Comparison of ENCODE assay signal across 1 cellular context in genomic region chr4:139849219-139849618, GRCh38.
TF ChIP-seq lines count a peak whose summit lies in the region.

No MANE protein-coding gene starts in this region.

TF ChIP-seq in HepG2, 621 proteins besides CTCF, POLR2A, EP300 and RAD21 (continued from another document):
- no peak for TF ChIP-seq TSC22D2 (CRISPR knock-in tag; IDR thresholded peaks at IDR 0.05; ENCODE audit: borderline replicate concordance)
- TF ChIP-seq FOXA1 (IDR thresholded peaks at IDR 0.05) = no peak
- TF ChIP-seq FOXA1 (CRISPR knock-in tag; IDR thresholded peaks at IDR 0.05) = peak; percentile 16; the same call in 1 of the 2 replicates
- no peak for TF ChIP-seq ZNF790 (CRISPR knock-in tag; IDR thresholded peaks at IDR 0.05; ENCODE audit: borderline replicate concordance)
- TF ChIP-seq TARDBP (CRISPR knock-in tag; IDR thresholded peaks at IDR 0.05) = 0 out of 2 replicates have a peak, but pooled peaks have one; percentile 19
- TF ChIP-seq ELF3 (CRISPR knock-in tag; IDR thresholded peaks at IDR 0.05) = peak; percentile 27; the same call in 1 of the 2 replicates
- TF ChIP-seq ZNF230 (CRISPR knock-in tag; IDR thresholded peaks at IDR 0.05) = no peak
- peak; percentile 19; the same call in 1 of the 2 replicates for TF ChIP-seq SAP130 (CRISPR knock-in tag; IDR thresholded peaks at IDR 0.05; ENCODE audit: low read depth)
- TF ChIP-seq SOX5 (CRISPR knock-in tag; IDR thresholded peaks at IDR 0.05; ENCODE audit: borderline replicate concordance) = 0 out of 2 replicates have a peak, but pooled peaks have one; percentile 21
- TF ChIP-seq FOXP4 (CRISPR knock-in tag; IDR thresholded peaks at IDR 0.05) = peak; percentile 71
- TF ChIP-seq HDAC2 (CRISPR knock-in tag; IDR thresholded peaks at IDR 0.05) = 0 out of 2 replicates have a peak, but pooled peaks have one; percentile 15
- TF ChIP-seq NFYB (CRISPR knock-in tag; IDR thresholded peaks at IDR 0.05) = 0 out of 2 replicates have a peak, but pooled peaks have one; percentile 13
- TF ChIP-seq FOXK2 (IDR thresholded peaks at IDR 0.05) = no peak
- 0 out of 2 replicates have a peak, but pooled peaks have one; percentile 37 for TF ChIP-seq NR2F6 (IDR thresholded peaks at IDR 0.05)
- TF ChIP-seq NR2F6 (CRISPR knock-in tag; IDR thresholded peaks at IDR 0.05) = 0 out of 2 replicates have a peak, but pooled peaks have one; percentile 24
- 0 out of 2 replicates have a peak, but pooled peaks have one; percentile 18 for TF ChIP-seq CREM (IDR thresholded peaks at IDR 0.05)
- no peak for TF ChIP-seq CREM (CRISPR knock-in tag; IDR thresholded peaks at IDR 0.05)
- no peak for TF ChIP-seq GABPA (IDR thresholded peaks at IDR 0.05; ENCODE audit: low read depth, low read length)
- TF ChIP-seq GABPA (CRISPR knock-in tag; IDR thresholded peaks at IDR 0.05; ENCODE audit: low read depth) = peak; percentile 53; the same call in 1 of the 2 replicates
- TF ChIP-seq ZC3H13 (CRISPR knock-in tag; IDR thresholded peaks at IDR 0.05) = no peak
- TF ChIP-seq ZNF652 (CRISPR knock-in tag; IDR thresholded peaks at IDR 0.05; ENCODE audit: borderline replicate concordance, low read depth) = peak; percentile 94
- no peak for TF ChIP-seq ZNF891 (CRISPR knock-in tag; IDR thresholded peaks at IDR 0.05)
- 0 out of 2 replicates have a peak, but pooled peaks have one; percentile 43 for TF ChIP-seq KAT8 (CRISPR knock-in tag; IDR thresholded peaks at IDR 0.05)
- peak; percentile 49 for TF ChIP-seq PAXIP1 (CRISPR knock-in tag; conservative IDR thresholded peaks at IDR 0.05)
- no peak for TF ChIP-seq SOX13 (IDR thresholded peaks at IDR 0.05)
- TF ChIP-seq SOX13 (CRISPR knock-in tag; conservative IDR thresholded peaks at IDR 0.05 in 1 of 2, IDR thresholded peaks at IDR 0.05 in 1 of 2) = 0 out of 4 replicates have a peak, but pooled peaks of 1 of the 2 experiments have one; percentile 32
- peak; percentile 60 for TF ChIP-seq NCOA2 (CRISPR knock-in tag; IDR thresholded peaks at IDR 0.05)
- TF ChIP-seq ZNF512B (CRISPR knock-in tag; IDR thresholded peaks at IDR 0.05; ENCODE audit: borderline replicate concordance) = no peak
- TF ChIP-seq ZNF710 (CRISPR knock-in tag; IDR thresholded peaks at IDR 0.05; ENCODE audit: borderline replicate concordance) = peak; percentile 39; the same call in 1 of the 2 replicates
- TF ChIP-seq TCF7 (IDR thresholded peaks at IDR 0.05; ENCODE audit: low read depth) = peak; percentile 19; the same call in 1 of the 2 replicates
